In genomic region chr11:67213251-67213650, GRCh38 we compare ENCODE assay signal across 14 cellular contexts. TPM values are rescaled to one million over a fixed set of nuclear protein-coding genes. Genes with fewer than 3 reads are reported as not detected.
DNase-seq lines count a peak whose midpoint lies in the region; FAIRE-seq and TF ChIP-seq lines count a peak whose summit lies in the region.
"Had no signal": no experiment of that assay in that cellular context is flagged by ENCODE, and none has a peak within 500 bp of the region (broad histone marks: within the 10 kb centered on the region; RNA-seq: fewer than 3 reads in every experiment).

No MANE protein-coding gene starts in this region.

- H3K27me3 ChIP-seq in HL-60 (ENCODE audit: insufficient read depth, poor library complexity, severe bottlenecking): no peaks in the 10 kb centered on the region
- H3K27me3 ChIP-seq in SU-DHL-6 (ENCODE audit: low read length): no peaks in the 10 kb centered on the region
- no peaks in the 10 kb centered on the region for H3K27me3 ChIP-seq in osteoblast (ENCODE audit: insufficient read depth, low read length)
- H3K27me3 ChIP-seq in thyroid gland: no peaks in the 10 kb centered on the region
- H3K27me3 ChIP-seq: ascending aorta had no signal

- intact Hi-C loops in thyroid gland (cut with DNase I): no loop called here

- DNase-seq in AML-193 (lab: John Stamatoyannopoulos, UW): peak; percentile 40 to 47
- DNase-seq in GM18507 (ENCODE audit: extremely low spot score, insufficient read length, low read depth): peak; percentile 25
- DNase-seq in HL-60 (ENCODE audit: low read depth in 1 of 2, low spot score in 1 of 2): peak; percentile 13 to 67
- DNase-seq in osteoblast (ENCODE audit: insufficient read length, low spot score, missing footprints): no peak
- no peak for DNase-seq in thyroid gland
- no peak for DNase-seq in hippocampal formation (lab: John Stamatoyannopoulos, UW)
- DNase-seq in NCI-H2081 (lab: John Stamatoyannopoulos, UW): no peak
- DNase-seq: activated T-cell treated with anti-CD3 and anti-CD28 coated beads, Interleukin-2, amount 50 U/mL, for 1 hour; foreskin fibroblast; kidney; stimulated activated CD4-positive, alpha-beta T cell treated with anti-CD3 and anti-CD28 coated beads, Interleukin-12 subunit alpha, Interleukin-12 subunit beta, amount 100 ng/mL, for 4 hours had no signal

- H3K79me2 ChIP-seq in SU-DHL-6 (ENCODE audit: insufficient read depth, low read length): no peaks in the 10 kb centered on the region
- peaks cover 3% of the 10 kb centered on the region for H3K79me2 ChIP-seq in osteoblast (ENCODE audit: insufficient read depth, low read length)

- H2AFZ ChIP-seq in SU-DHL-6 (ENCODE audit: low read depth, low read length, severe bottlenecking) (no peak overlapping the region), osteoblast (ENCODE audit: low read length) (no peak overlapping the region)

- H3K4me3 ChIP-seq in HL-60 (replicated peaks; ENCODE audit: insufficient read depth, low read length) (no peak overlapping the region), SU-DHL-6 (ENCODE audit: insufficient read depth, low read length, poor library complexity, severe bottlenecking) (no peak overlapping the region), osteoblast (ENCODE audit: insufficient read depth, low read length) (no peak overlapping the region), thyroid gland (replicated peaks in 1 of 3) (no peak overlapping the region)
- H3K4me3 ChIP-seq: ascending aorta, K562 had no signal

- peak; percentile 94 for FAIRE-seq in GM18507 (lab: Jason Lieb, UNC)
- FAIRE-seq: kidney had no signal

- H3F3A ChIP-seq in SU-DHL-6 (ENCODE audit: insufficient read depth): peaks cover 17% of the 10 kb centered on the region

- H4K20me1 ChIP-seq in SU-DHL-6 (ENCODE audit: low read depth, low read length): no peaks in the 10 kb centered on the region
- H4K20me1 ChIP-seq in osteoblast (ENCODE audit: insufficient read depth, low read length): peaks cover 6% of the 10 kb centered on the region

- TF ChIP-seq POLR2A in thyroid gland (IDR thresholded peaks at IDR 0.05): no peak

- H3K4me2 ChIP-seq in SU-DHL-6 (ENCODE audit: low read depth, low read length, poor library complexity, severe bottlenecking): peak overlapping the region; percentile 35
- no peak overlapping the region for H3K4me2 ChIP-seq in osteoblast (ENCODE audit: insufficient read depth, low read length)

- peaks cover 13% of the 10 kb centered on the region; the same call in 1 of the 2 replicates for H3K36me3 ChIP-seq in SU-DHL-6 (ENCODE audit: low read length)
- H3K36me3 ChIP-seq in osteoblast (ENCODE audit: insufficient read depth, low read length): peaks cover 47% of the 10 kb centered on the region
- H3K36me3 ChIP-seq in thyroid gland: peaks cover 11 to 33% of the 10 kb centered on the region in 2 donors

- H3K4me1 ChIP-seq in osteoblast (ENCODE audit: insufficient read depth, low read length) (no peaks in the 10 kb centered on the region), thyroid gland (peaks cover 0 to 4% of the 10 kb centered on the region in 2 donors)
- H3K4me1 ChIP-seq: ascending aorta had no signal

- WGBS in thyroid gland, 2 donors: 90 to 93% methylated on average over 6 of the region's 6 CpGs

- no peak overlapping the region for H3K9ac ChIP-seq in SU-DHL-6 (ENCODE audit: low read length)

- H3K27ac ChIP-seq in HL-60 (replicated peaks): peak overlapping the region; percentile 56
- peak overlapping the region; percentile 53 for H3K27ac ChIP-seq in SU-DHL-6 (ENCODE audit: low read depth, low read length)
- no peak overlapping the region for H3K27ac ChIP-seq in osteoblast (ENCODE audit: low read depth, low read length)
- H3K27ac ChIP-seq in thyroid gland: no peak overlapping the region
- H3K27ac ChIP-seq: ascending aorta had no signal

- no peaks in the 10 kb centered on the region for H3K9me3 ChIP-seq in SU-DHL-6 (ENCODE audit: insufficient read depth, low read length)
- no peaks in the 10 kb centered on the region for H3K9me3 ChIP-seq in osteoblast (ENCODE audit: low read depth, low read length)
- H3K9me3 ChIP-seq in thyroid gland: no peaks in the 10 kb centered on the region
- H3K9me3 ChIP-seq: ascending aorta had no signal

- H3K9me2 ChIP-seq in SU-DHL-6 (replicated peaks; ENCODE audit: insufficient read depth, low read length): no peaks in the 10 kb centered on the region

- TF ChIP-seq CTCF in HL-60 (IDR thresholded peaks at IDR 0.05; ENCODE audit: insufficient read depth, low read length) (no peak), SU-DHL-6 (IDR thresholded peaks at IDR 0.05; ENCODE audit: insufficient read depth, low read length, poor library complexity, severe bottlenecking) (no peak), osteoblast (IDR thresholded peaks at IDR 0.05; ENCODE audit: extremely low read depth, low read depth, low read length) (no peak), thyroid gland (IDR thresholded peaks at IDR 0.05) (no peak)

RNA-seq across cellular contexts. Expression of gene GRK2, which starts 53.0 kb away (rescaled TPM):
- total RNA-seq in osteoblast (21.4 and 23.6 TPM in 2 replicates), thyroid gland (10 to 100 TPM; 32.8 to 55.8 (median 40.6) TPM)

Comparison
In these comparisons a context has a peak if more than half of its experiments do, and no peak if none do; other contexts are left out.
1. DNase-seq: peak in AML-193 (2 of 2), GM18507 (single experiment) and HL-60 (2 of 2); none in osteoblast (single experiment), thyroid gland (0 of 2), hippocampal formation (0 of 2) and NCI-H2081 (0 of 2).
2. H3K27ac ChIP-seq: peak in HL-60 (single experiment) and SU-DHL-6 (single experiment); none in osteoblast (single experiment) and thyroid gland (0 of 3).